ENCODE assay signal across 1 cellular context in the genomic region with DNA sequence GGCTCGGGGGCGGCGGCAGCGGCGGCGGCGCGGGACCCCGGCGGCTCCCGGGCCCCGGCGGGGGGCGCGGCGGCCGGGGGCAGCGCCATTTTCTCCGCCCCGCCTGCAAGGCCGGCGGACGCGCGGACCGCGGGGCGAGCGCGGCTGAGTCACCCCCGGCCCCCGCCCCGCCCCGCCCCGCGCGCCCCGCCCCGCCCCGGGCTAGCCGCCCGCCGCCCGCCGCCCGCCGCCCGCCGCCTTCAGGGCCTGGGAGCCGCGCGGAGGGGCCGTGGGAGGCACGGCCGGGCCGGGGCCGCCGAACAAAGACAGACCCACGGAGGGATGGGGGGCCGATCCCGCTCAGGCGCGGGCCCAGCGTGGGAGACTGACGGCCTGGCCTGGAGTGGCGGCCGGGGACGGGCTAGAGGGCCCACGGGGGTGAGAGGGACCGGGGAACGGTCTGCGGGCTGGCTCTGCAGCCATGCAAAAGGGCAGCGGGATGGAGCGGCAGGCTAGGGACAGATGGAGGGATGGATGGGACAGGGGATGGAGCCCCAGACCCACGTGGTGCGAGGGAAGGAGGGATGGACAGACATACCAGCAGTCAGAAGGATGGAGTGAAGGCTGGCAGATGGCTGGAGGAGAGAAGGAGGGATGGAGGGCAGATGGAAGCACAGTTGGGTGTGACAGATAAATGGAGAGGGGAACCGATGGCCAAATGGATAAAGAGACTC.
TF ChIP-seq lines count a peak whose summit lies in the region.

TSS of gene EIF4E3 (minus strand) at position 124 of the 713 bp plus-strand sequence. CDS start at position 89, 35 bp downstream.

TF ChIP-seq in K562, 482 proteins besides CTCF, POLR2A, EP300 and RAD21:
- TF ChIP-seq, protein P1, sequence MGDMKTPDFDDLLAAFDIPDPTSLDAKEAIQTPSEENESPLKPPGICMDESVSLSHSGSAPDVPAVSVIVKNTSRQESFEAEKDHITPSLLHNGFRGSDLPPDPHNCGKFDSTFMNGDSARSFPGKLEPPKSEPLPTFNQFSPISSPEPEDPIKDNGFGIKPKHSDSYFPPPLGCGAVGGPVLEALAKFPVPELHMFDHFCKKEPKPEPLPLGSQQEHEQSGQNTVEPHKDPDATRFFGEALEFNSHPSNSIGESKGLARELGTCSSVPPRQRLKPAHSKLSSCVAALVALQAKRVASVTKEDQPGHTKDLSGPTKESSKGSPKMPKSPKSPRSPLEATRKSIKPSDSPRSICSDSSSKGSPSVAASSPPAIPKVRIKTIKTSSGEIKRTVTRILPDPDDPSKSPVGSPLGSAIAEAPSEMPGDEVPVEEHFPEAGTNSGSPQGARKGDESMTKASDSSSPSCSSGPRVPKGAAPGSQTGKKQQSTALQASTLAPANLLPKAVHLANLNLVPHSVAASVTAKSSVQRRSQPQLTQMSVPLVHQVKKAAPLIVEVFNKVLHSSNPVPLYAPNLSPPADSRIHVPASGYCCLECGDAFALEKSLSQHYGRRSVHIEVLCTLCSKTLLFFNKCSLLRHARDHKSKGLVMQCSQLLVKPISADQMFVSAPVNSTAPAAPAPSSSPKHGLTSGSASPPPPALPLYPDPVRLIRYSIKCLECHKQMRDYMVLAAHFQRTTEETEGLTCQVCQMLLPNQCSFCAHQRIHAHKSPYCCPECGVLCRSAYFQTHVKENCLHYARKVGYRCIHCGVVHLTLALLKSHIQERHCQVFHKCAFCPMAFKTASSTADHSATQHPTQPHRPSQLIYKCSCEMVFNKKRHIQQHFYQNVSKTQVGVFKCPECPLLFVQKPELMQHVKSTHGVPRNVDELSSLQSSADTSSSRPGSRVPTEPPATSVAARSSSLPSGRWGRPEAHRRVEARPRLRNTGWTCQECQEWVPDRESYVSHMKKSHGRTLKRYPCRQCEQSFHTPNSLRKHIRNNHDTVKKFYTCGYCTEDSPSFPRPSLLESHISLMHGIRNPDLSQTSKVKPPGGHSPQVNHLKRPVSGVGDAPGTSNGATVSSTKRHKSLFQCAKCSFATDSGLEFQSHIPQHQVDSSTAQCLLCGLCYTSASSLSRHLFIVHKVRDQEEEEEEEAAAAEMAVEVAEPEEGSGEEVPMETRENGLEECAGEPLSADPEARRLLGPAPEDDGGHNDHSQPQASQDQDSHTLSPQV (IDR thresholded peaks at IDR 0.05) = no peak
- TF ChIP-seq, protein P2, sequence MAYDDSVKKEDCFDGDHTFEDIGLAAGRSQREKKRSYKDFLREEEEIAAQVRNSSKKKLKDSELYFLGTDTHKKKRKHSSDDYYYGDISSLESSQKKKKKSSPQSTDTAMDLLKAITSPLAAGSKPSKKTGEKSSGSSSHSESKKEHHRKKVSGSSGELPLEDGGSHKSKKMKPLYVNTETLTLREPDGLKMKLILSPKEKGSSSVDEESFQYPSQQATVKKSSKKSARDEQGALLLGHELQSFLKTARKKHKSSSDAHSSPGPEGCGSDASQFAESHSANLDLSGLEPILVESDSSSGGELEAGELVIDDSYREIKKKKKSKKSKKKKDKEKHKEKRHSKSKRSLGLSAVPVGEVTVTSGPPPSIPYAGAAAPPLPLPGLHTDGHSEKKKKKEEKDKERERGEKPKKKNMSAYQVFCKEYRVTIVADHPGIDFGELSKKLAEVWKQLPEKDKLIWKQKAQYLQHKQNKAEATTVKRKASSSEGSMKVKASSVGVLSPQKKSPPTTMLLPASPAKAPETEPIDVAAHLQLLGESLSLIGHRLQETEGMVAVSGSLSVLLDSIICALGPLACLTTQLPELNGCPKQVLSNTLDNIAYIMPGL (CRISPR knock-in tag; IDR thresholded peaks at IDR 0.05) = no peak
- TF ChIP-seq JUND (IDR thresholded peaks at IDR 0.05; ENCODE audit: borderline replicate concordance, low read depth, low read length) (peak; percentile 26; the same call in 1 of the 2 replicates), JUND (tag; IDR thresholded peaks at IDR 0.05; ENCODE audit: borderline replicate concordance, low read depth, low read length) (no peak), LARP7 (IDR thresholded peaks at IDR 0.05) (no peak), VEZF1 (CRISPR knock-in tag; IDR thresholded peaks at IDR 0.05) (peak; percentile 90), XRCC5 (IDR thresholded peaks at IDR 0.05; ENCODE audit: low read depth, low read length) (no peak), PCBP1 (IDR thresholded peaks at IDR 0.05; ENCODE audit: low read depth, low read length, poor library complexity, severe bottlenecking) (no peak), ZNF655 (CRISPR knock-in tag; IDR thresholded peaks at IDR 0.05) (no peak), XRCC4 (IDR thresholded peaks at IDR 0.05; ENCODE audit: extremely low read depth, insufficient read depth, insufficient read length) (no peak), YY1 (IDR thresholded peaks at IDR 0.05; ENCODE audit: borderline replicate concordance in 1 of 3, control insufficient read depth in 1 of 3, extremely low read depth in 1 of 3, insufficient read depth in 3 of 3, insufficient read length in 1 of 3, insufficient replicate concordance in 2 of 3, low read depth in 1 of 3, low read length in 2 of 3) (peak in 1 of 3 experiments; percentile 77), ARHGAP35 (IDR thresholded peaks at IDR 0.05; ENCODE audit: partially characterized antibody) (no peak), CHD4 (IDR thresholded peaks at IDR 0.05; ENCODE audit: insufficient read depth, insufficient replicate concordance, low read depth, low read length, poor library complexity, severe bottlenecking) (no peak), USF1 (CRISPR knock-in tag; IDR thresholded peaks at IDR 0.05) (0 out of 2 replicates have a peak, but pooled peaks have one; percentile 31), ZBTB7A (IDR thresholded peaks at IDR 0.05; ENCODE audit: borderline replicate concordance, control insufficient read depth, low read depth, low read length) (peak; percentile 13; the same call in 1 of the 2 replicates), FOSL1 (tag; conservative IDR thresholded peaks at IDR 0.05) (peak; percentile 85)
- TF ChIP-seq, protein P3, sequence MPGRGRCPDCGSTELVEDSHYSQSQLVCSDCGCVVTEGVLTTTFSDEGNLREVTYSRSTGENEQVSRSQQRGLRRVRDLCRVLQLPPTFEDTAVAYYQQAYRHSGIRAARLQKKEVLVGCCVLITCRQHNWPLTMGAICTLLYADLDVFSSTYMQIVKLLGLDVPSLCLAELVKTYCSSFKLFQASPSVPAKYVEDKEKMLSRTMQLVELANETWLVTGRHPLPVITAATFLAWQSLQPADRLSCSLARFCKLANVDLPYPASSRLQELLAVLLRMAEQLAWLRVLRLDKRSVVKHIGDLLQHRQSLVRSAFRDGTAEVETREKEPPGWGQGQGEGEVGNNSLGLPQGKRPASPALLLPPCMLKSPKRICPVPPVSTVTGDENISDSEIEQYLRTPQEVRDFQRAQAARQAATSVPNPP (IDR thresholded peaks at IDR 0.05; ENCODE audit: borderline replicate concordance, insufficient read depth, insufficient read length) = no peak
